Comparison of ENCODE assay signal across 1 cellular context in the genomic region with DNA sequence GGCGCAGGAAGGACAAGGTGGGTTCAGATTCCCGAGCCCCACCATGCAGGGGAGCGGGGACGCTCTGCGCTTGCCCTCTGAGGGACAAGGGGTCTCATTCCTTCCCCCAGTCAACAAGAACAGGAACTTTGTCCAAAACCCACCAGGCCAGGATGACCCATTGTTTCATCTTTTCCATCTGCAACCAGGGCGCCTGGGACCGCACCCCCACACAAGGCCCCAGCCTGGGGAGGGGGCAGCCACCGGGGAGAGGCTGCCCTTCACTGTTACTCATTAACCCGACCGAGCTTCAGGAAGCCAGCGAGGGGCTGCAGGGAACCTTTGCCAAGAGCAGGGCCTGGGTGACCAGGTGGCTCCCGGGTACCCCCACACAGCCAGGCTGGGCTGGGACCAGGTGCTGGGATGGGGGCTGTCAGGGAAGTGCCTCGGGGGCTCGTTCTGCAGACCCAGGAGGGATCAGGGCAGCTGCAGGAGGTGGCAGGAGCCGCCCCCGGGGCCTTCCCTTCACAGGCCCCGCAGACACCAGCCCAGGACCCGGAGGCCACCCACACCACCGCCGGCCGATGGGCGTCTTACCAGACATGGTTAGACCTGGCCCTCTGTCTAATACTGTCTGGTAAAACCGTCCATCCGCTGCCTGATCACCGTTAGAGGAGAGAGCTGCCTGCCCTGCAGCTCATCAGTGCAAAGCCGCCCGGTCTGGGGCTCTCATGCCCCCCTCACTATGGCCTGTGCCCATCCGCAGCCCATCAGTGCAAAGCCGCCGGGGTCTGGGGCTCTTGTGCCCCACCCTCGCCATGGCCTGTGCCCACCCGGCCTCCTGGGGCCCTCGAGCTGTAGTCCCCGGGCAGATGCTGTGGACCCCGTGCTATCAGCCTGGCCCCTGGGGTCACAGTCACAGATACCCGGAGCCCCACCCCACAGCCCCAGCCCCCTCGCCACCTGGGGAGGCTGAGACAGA.
TF ChIP-seq lines count a peak whose summit lies in the region.

No MANE protein-coding gene starts in this region.

TF ChIP-seq in HepG2, 621 proteins besides CTCF, POLR2A, EP300 and RAD21 (continued from another document and continues in another):
- TF ChIP-seq, protein P1, sequence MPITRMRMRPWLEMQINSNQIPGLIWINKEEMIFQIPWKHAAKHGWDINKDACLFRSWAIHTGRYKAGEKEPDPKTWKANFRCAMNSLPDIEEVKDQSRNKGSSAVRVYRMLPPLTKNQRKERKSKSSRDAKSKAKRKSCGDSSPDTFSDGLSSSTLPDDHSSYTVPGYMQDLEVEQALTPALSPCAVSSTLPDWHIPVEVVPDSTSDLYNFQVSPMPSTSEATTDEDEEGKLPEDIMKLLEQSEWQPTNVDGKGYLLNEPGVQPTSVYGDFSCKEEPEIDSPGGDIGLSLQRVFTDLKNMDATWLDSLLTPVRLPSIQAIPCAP (CRISPR knock-in tag; IDR thresholded peaks at IDR 0.05; ENCODE audit: low read depth): no peak
- TF ChIP-seq, protein P2, sequence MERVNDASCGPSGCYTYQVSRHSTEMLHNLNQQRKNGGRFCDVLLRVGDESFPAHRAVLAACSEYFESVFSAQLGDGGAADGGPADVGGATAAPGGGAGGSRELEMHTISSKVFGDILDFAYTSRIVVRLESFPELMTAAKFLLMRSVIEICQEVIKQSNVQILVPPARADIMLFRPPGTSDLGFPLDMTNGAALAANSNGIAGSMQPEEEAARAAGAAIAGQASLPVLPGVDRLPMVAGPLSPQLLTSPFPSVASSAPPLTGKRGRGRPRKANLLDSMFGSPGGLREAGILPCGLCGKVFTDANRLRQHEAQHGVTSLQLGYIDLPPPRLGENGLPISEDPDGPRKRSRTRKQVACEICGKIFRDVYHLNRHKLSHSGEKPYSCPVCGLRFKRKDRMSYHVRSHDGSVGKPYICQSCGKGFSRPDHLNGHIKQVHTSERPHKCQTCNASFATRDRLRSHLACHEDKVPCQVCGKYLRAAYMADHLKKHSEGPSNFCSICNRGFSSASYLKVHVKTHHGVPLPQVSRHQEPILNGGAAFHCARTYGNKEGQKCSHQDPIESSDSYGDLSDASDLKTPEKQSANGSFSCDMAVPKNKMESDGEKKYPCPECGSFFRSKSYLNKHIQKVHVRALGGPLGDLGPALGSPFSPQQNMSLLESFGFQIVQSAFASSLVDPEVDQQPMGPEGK (CRISPR knock-in tag; IDR thresholded peaks at IDR 0.05): peak; percentile 94
- peak; percentile 45; the same call in 1 of the 2 replicates for TF ChIP-seq SAP130 (CRISPR knock-in tag; IDR thresholded peaks at IDR 0.05; ENCODE audit: low read depth)
- TF ChIP-seq, protein P3, sequence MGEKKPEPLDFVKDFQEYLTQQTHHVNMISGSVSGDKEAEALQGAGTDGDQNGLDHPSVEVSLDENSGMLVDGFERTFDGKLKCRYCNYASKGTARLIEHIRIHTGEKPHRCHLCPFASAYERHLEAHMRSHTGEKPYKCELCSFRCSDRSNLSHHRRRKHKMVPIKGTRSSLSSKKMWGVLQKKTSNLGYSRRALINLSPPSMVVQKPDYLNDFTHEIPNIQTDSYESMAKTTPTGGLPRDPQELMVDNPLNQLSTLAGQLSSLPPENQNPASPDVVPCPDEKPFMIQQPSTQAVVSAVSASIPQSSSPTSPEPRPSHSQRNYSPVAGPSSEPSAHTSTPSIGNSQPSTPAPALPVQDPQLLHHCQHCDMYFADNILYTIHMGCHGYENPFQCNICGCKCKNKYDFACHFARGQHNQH (CRISPR knock-in tag; IDR thresholded peaks at IDR 0.05): no peak
- TF ChIP-seq TEAD3 (CRISPR knock-in tag; optimal IDR thresholded peaks at IDR 0.05; ENCODE audit: borderline replicate concordance): no peak
- no peak for TF ChIP-seq ZNF383 (CRISPR knock-in tag; IDR thresholded peaks at IDR 0.05; ENCODE audit: borderline replicate concordance)
- no peak for TF ChIP-seq ZSCAN31 (CRISPR knock-in tag; IDR thresholded peaks at IDR 0.05; ENCODE audit: low read depth)
- TF ChIP-seq, protein P4, sequence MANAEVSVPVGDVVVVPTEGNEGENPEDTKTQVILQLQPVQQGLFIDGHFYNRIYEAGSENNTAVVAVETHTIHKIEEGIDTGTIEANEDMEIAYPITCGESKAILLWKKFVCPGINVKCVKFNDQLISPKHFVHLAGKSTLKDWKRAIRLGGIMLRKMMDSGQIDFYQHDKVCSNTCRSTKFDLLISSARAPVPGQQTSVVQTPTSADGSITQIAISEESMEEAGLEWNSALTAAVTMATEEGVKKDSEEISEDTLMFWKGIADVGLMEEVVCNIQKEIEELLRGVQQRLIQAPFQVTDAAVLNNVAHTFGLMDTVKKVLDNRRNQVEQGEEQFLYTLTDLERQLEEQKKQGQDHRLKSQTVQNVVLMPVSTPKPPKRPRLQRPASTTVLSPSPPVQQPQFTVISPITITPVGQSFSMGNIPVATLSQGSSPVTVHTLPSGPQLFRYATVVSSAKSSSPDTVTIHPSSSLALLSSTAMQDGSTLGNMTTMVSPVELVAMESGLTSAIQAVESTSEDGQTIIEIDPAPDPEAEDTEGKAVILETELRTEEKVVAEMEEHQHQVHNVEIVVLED (CRISPR knock-in tag; IDR thresholded peaks at IDR 0.05; ENCODE audit: borderline replicate concordance): no peak
- no peak for TF ChIP-seq MED13 (CRISPR knock-in tag; IDR thresholded peaks at IDR 0.05)
- no peak for TF ChIP-seq PHF21A (CRISPR knock-in tag; IDR thresholded peaks at IDR 0.05)
- no peak for TF ChIP-seq ZNF274 (CRISPR knock-in tag; IDR thresholded peaks at IDR 0.05)
- no peak for TF ChIP-seq SNAPC2 (CRISPR knock-in tag; IDR thresholded peaks at IDR 0.05)
- TF ChIP-seq, protein P5, sequence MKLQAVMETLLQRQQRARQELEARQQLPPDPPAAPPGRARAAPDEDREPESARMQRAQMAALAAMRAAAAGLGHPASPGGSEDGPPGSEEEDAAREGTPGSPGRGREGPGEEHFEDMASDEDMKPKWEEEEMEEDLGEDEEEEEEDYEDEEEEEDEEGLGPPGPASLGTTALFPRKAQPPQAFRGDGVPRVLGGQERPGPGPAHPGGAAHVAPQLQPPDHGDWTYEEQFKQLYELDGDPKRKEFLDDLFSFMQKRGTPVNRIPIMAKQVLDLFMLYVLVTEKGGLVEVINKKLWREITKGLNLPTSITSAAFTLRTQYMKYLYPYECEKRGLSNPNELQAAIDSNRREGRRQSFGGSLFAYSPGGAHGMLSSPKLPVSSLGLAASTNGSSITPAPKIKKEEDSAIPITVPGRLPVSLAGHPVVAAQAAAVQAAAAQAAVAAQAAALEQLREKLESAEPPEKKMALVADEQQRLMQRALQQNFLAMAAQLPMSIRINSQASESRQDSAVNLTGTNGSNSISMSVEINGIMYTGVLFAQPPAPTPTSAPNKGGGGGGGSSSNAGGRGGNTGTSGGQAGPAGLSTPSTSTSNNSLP (IDR thresholded peaks at IDR 0.05; ENCODE audit: low read depth, low read length): no peak
- no peak for TF ChIP-seq GABPB1 (CRISPR knock-in tag; IDR thresholded peaks at IDR 0.05)
- peak; percentile 92 for TF ChIP-seq HNRNPUL1 (IDR thresholded peaks at IDR 0.05; ENCODE audit: low read depth, low read length)
- TF ChIP-seq, protein P6, sequence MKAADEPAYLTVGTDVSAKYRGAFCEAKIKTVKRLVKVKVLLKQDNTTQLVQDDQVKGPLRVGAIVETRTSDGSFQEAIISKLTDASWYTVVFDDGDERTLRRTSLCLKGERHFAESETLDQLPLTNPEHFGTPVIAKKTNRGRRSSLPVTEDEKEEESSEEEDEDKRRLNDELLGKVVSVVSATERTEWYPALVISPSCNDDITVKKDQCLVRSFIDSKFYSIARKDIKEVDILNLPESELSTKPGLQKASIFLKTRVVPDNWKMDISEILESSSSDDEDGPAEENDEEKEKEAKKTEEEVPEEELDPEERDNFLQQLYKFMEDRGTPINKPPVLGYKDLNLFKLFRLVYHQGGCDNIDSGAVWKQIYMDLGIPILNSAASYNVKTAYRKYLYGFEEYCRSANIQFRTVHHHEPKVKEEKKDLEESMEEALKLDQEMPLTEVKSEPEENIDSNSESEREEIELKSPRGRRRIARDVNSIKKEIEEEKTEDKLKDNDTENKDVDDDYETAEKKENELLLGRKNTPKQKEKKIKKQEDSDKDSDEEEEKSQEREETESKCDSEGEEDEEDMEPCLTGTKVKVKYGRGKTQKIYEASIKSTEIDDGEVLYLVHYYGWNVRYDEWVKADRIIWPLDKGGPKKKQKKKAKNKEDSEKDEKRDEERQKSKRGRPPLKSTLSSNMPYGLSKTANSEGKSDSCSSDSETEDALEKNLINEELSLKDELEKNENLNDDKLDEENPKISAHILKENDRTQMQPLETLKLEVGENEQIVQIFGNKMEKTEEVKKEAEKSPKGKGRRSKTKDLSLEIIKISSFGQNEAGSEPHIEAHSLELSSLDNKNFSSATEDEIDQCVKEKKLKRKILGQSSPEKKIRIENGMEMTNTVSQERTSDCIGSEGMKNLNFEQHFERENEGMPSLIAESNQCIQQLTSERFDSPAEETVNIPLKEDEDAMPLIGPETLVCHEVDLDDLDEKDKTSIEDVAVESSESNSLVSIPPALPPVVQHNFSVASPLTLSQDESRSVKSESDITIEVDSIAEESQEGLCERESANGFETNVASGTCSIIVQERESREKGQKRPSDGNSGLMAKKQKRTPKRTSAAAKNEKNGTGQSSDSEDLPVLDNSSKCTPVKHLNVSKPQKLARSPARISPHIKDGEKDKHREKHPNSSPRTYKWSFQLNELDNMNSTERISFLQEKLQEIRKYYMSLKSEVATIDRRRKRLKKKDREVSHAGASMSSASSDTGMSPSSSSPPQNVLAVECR (CRISPR knock-in tag; IDR thresholded peaks at IDR 0.05; ENCODE audit: borderline replicate concordance): peak; percentile 39; the same call in 1 of the 2 replicates
- no peak for TF ChIP-seq DMAP1 (CRISPR knock-in tag; IDR thresholded peaks at IDR 0.05)
- peak; percentile 24; the same call in 1 of the 2 replicates for TF ChIP-seq SALL1 (CRISPR knock-in tag; IDR thresholded peaks at IDR 0.05)
- 0 out of 2 replicates have a peak, but pooled peaks have one; percentile 46 for TF ChIP-seq HNRNPL (IDR thresholded peaks at IDR 0.05; ENCODE audit: low read depth, low read length)
- TF ChIP-seq ZNF3 (CRISPR knock-in tag; IDR thresholded peaks at IDR 0.05): no peak
- TF ChIP-seq, protein P7, sequence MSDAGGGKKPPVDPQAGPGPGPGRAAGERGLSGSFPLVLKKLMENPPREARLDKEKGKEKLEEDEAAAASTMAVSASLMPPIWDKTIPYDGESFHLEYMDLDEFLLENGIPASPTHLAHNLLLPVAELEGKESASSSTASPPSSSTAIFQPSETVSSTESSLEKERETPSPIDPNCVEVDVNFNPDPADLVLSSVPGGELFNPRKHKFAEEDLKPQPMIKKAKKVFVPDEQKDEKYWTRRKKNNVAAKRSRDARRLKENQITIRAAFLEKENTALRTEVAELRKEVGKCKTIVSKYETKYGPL (CRISPR knock-in tag; IDR thresholded peaks at IDR 0.05): no peak
- TF ChIP-seq, protein P8, sequence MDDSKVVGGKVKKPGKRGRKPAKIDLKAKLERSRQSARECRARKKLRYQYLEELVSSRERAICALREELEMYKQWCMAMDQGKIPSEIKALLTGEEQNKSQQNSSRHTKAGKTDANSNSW (CRISPR knock-in tag; IDR thresholded peaks at IDR 0.05; ENCODE audit: borderline replicate concordance): 0 out of 2 replicates have a peak, but pooled peaks have one; percentile 37
- no peak for TF ChIP-seq ASH2L (IDR thresholded peaks at IDR 0.05; ENCODE audit: insufficient read length, low read depth, low read length)
- TF ChIP-seq ZNF460 (CRISPR knock-in tag; IDR thresholded peaks at IDR 0.05; ENCODE audit: borderline replicate concordance): no peak
- TF ChIP-seq, protein P9, sequence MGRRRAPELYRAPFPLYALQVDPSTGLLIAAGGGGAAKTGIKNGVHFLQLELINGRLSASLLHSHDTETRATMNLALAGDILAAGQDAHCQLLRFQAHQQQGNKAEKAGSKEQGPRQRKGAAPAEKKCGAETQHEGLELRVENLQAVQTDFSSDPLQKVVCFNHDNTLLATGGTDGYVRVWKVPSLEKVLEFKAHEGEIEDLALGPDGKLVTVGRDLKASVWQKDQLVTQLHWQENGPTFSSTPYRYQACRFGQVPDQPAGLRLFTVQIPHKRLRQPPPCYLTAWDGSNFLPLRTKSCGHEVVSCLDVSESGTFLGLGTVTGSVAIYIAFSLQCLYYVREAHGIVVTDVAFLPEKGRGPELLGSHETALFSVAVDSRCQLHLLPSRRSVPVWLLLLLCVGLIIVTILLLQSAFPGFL (CRISPR knock-in tag; IDR thresholded peaks at IDR 0.05): no peak
- no peak for TF ChIP-seq REXO4 (CRISPR knock-in tag; IDR thresholded peaks at IDR 0.05; ENCODE audit: borderline replicate concordance)
- no peak for TF ChIP-seq NR2F6 (IDR thresholded peaks at IDR 0.05)
- TF ChIP-seq NR2F6 (CRISPR knock-in tag; IDR thresholded peaks at IDR 0.05): peak; percentile 6; the same call in 1 of the 2 replicates
- TF ChIP-seq MAZ (IDR thresholded peaks at IDR 0.05; ENCODE audit: borderline replicate concordance, low read depth, low read length): peak; percentile 65; the same call in 1 of the 2 replicates
- 0 out of 2 replicates have a peak, but pooled peaks have one; percentile 38 for TF ChIP-seq MAZ (CRISPR knock-in tag; IDR thresholded peaks at IDR 0.05; ENCODE audit: low read depth)
- no peak for TF ChIP-seq RFXAP (CRISPR knock-in tag; IDR thresholded peaks at IDR 0.05; ENCODE audit: borderline replicate concordance)
- no peak for TF ChIP-seq ZNF101 (CRISPR knock-in tag; IDR thresholded peaks at IDR 0.05; ENCODE audit: borderline replicate concordance, low read depth)
- TF ChIP-seq, protein P10, sequence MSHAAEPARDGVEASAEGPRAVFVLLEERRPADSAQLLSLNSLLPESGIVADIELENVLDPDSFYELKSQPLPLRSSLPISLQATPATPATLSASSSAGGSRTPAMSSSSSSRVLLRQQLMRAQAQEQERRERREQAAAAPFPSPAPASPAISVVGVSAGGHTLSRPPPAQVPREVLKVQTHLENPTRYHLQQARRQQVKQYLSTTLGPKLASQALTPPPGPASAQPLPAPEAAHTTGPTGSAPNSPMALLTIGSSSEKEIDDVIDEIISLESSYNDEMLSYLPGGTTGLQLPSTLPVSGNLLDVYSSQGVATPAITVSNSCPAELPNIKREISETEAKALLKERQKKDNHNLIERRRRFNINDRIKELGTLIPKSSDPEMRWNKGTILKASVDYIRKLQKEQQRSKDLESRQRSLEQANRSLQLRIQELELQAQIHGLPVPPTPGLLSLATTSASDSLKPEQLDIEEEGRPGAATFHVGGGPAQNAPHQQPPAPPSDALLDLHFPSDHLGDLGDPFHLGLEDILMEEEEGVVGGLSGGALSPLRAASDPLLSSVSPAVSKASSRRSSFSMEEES (CRISPR knock-in tag; IDR thresholded peaks at IDR 0.05): no peak
- TF ChIP-seq HNF4G (IDR thresholded peaks at IDR 0.05; ENCODE audit: borderline replicate concordance, low read depth, low read length): no peak
- TF ChIP-seq HNF4G (CRISPR knock-in tag; IDR thresholded peaks at IDR 0.05; ENCODE audit: borderline replicate concordance, low read depth): no peak
- TF ChIP-seq DNMT3B (CRISPR knock-in tag; conservative IDR thresholded peaks at IDR 0.05): no peak
- TF ChIP-seq, protein P11, sequence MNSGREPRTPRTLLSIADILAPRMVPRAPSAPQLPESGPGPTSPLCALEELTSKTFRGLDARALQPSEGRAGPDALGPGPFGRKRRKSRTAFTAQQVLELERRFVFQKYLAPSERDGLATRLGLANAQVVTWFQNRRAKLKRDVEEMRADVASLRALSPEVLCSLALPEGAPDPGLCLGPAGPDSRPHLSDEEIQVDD (CRISPR knock-in tag; IDR thresholded peaks at IDR 0.05; ENCODE audit: borderline replicate concordance): no peak
- no peak for TF ChIP-seq SOX5 (CRISPR knock-in tag; IDR thresholded peaks at IDR 0.05; ENCODE audit: borderline replicate concordance)
- TF ChIP-seq SMAD3 (CRISPR knock-in tag; IDR thresholded peaks at IDR 0.05): no peak
- 0 out of 2 replicates have a peak, but pooled peaks have one; percentile 22 for TF ChIP-seq BRD4 (CRISPR knock-in tag; IDR thresholded peaks at IDR 0.05)
